ENCODE assay signal across 14 cellular contexts in the genomic region with DNA sequence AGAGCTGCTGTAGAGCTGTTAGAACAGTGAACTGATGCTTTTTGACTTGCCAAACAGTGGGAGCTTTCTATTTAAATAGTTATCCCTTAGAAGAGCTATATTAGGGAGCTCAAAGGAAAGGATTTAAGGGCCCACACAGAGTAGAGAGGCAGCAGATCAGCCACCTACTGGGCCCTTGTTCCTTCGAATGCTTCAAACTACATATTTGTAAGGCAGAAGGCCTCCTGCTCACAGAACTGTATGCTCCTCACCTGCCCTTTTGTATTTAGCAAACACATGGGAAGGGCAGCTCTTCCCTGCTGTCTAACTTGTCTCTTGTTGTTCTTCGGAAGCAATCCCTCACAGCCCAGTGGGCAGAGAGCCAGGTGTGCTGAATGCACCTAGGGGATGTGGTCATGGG. TPM values are rescaled to one million over a fixed set of nuclear protein-coding genes. Genes with fewer than 3 reads are reported as not detected.
"Had no signal": no experiment of that assay in that cellular context is flagged by ENCODE, and none has a peak within 500 bp of the region (broad histone marks: within the 10 kb centered on the region; RNA-seq: fewer than 3 reads in every experiment).

No MANE protein-coding gene starts in this region.

- H3K4me1 Mint-ChIP-seq: naive thymus-derived CD8-positive, alpha-beta T cell; stimulated activated naive B cell treated with anti-CD40 and anti-IgM and Interleukin-4, amounts not matched to agents 10 μg/mL and 1 μg/mL and 100 μg/mL, for 72 hours had no signal

- H3K36me3 ChIP-seq: thyroid gland had no signal

- H3K4me1 ChIP-seq: thyroid gland had no signal

- H3K27me3 ChIP-seq: thyroid gland had no signal

- H3K9me3 ChIP-seq: thyroid gland had no signal

- ATAC-seq: esophagus mucosa; left lobe of liver; naive thymus-derived CD8-positive, alpha-beta T cell; stimulated activated naive B cell treated with anti-CD40 and anti-IgM and Interleukin-4, amounts not matched to agents 10 μg/mL and 1 μg/mL and 100 μg/mL, for 72 hours had no signal

- H3K36me3 Mint-ChIP-seq: stimulated activated naive B cell treated with anti-CD40 and anti-IgM and Interleukin-4, amounts not matched to agents 10 μg/mL and 1 μg/mL and 100 μg/mL, for 72 hours had no signal

- H3K27me3 Mint-ChIP-seq: naive thymus-derived CD8-positive, alpha-beta T cell; stimulated activated naive B cell treated with anti-CD40 and anti-IgM and Interleukin-4, amounts not matched to agents 10 μg/mL and 1 μg/mL and 100 μg/mL, for 72 hours had no signal

- DNase-seq: activated CD4-positive, alpha-beta T cell treated with anti-CD3 and anti-CD28 coated beads, Interleukin-2, amount 50 U/mL, for 48 hours; activated naive CD4-positive, alpha-beta T cell treated with anti-CD3 and anti-CD28 coated beads for 36 hours; hippocampal formation; naive thymus-derived CD8-positive, alpha-beta T cell; nucleus accumbens; posterior cingulate gyrus; stimulated activated CD4-positive, alpha-beta T cell treated with anti-CD3 and anti-CD28 coated beads, Interleukin-4, amount 100 ng/mL, for 1 hour; stimulated activated naive B cell treated with anti-CD40 and anti-IgM and Interleukin-4, amounts not matched to agents 10 μg/mL and 1 μg/mL and 100 μg/mL, for 72 hours; T-helper 1 cell; thyroid gland had no signal

- H3K9me3 Mint-ChIP-seq: activated naive CD4-positive, alpha-beta T cell treated with anti-CD3 and anti-CD28 coated beads for 36 hours had no signal

- H3K4me3 Mint-ChIP-seq: activated naive CD4-positive, alpha-beta T cell treated with anti-CD3 and anti-CD28 coated beads for 36 hours; naive thymus-derived CD8-positive, alpha-beta T cell; stimulated activated naive B cell treated with anti-CD40 and anti-IgM and Interleukin-4, amounts not matched to agents 10 μg/mL and 1 μg/mL and 100 μg/mL, for 72 hours had no signal

- H3K27ac Mint-ChIP-seq: activated naive CD4-positive, alpha-beta T cell treated with anti-CD3 and anti-CD28 coated beads for 36 hours; activated T-helper 2 cell treated with anti-CD3 and anti-CD28 coated beads, Interferon-gamma antibody, Interleukin-2, Interleukin-4, amounts not matched to agents 10 μg/mL and 5 μg/mL and 100 μg/mL, durations not matched to agents 14 hours and 24 hours and 36 hours; naive thymus-derived CD8-positive, alpha-beta T cell; stimulated activated naive B cell treated with anti-CD40 and anti-IgM and Interleukin-4, amounts not matched to agents 10 μg/mL and 1 μg/mL and 100 μg/mL, for 72 hours had no signal

- H3K4me3 ChIP-seq: thyroid gland had no signal

- H3K27ac ChIP-seq: thyroid gland, VCaP had no signal

RNA-seq across cellular contexts. Expression of a gene that starts 38.0 kb away (rescaled TPM):
- total RNA-seq: activated naive CD4-positive, alpha-beta T cell treated with anti-CD3 and anti-CD28 coated beads for 36 hours; activated T-helper 2 cell treated with anti-CD3 and anti-CD28 coated beads, Interferon-gamma antibody, Interleukin-2, Interleukin-4, amounts not matched to agents 10 μg/mL and 5 μg/mL and 100 μg/mL, durations not matched to agents 14 hours and 24 hours and 36 hours; left lobe of liver; naive thymus-derived CD8-positive, alpha-beta T cell had no signal
